ENCODE assay signal across 1 cellular context in genomic region chr5:57768771-57769170, GRCh38.
TF ChIP-seq lines count a peak whose summit lies in the region.

No MANE protein-coding gene starts in this region.

TF ChIP-seq in IMR-90, 13 proteins besides CTCF, POLR2A, EP300 and RAD21 (continued from another document):
- TF ChIP-seq CEBPB (IDR thresholded peaks at IDR 0.05; ENCODE audit: low read depth, low read length) (peak; percentile 61; the same call in 1 of the 2 replicates), CHD1 (IDR thresholded peaks at IDR 0.05; ENCODE audit: low read depth, low read length) (no peak)
